Comparison of ENCODE assay signal across 24 cellular contexts in genomic region chr11:76738618-76739220, GRCh38. TPM values are rescaled to one million over a fixed set of nuclear protein-coding genes. Genes with fewer than 3 reads are reported as not detected.
"Had no signal": no experiment of that assay in that cellular context is flagged by ENCODE, and none has a peak within 500 bp of the region (broad histone marks: within the 10 kb centered on the region; RNA-seq: fewer than 3 reads in every experiment).

No MANE protein-coding gene starts in this region.

- H3K4me1 ChIP-seq: adrenal gland, breast epithelium, colonic mucosa, prostate gland, uterus had no signal

- FAIRE-seq: astrocyte, kidney had no signal

- H3K27ac ChIP-seq: breast epithelium, colonic mucosa, left lung, neutrophil, ovary, prostate gland, uterus had no signal

- DNase-seq: activated B cell treated with CpG ODN at 0.5 μM for 24 hours; activated CD4-positive, alpha-beta T cell treated with anti-CD3 and anti-CD28 coated beads for 36 hours; activated CD4-positive, alpha-beta T cell treated with anti-CD3 and anti-CD28 coated beads, Interleukin-2, amount 50 U/mL, for 4 hours; activated CD8-positive, alpha-beta memory T cell treated with anti-CD3 and anti-CD28 coated beads for 24 hours; activated CD8-positive, alpha-beta memory T cell treated with anti-CD3 and anti-CD28 coated beads, Interleukin-2, amount 50 U/mL, for 4 hours; activated naive CD4-positive, alpha-beta T cell; activated T-cell treated with anti-CD3 and anti-CD28 coated beads, Interleukin-2, amount 50 U/mL, for 24 hours; adrenal gland; colonic mucosa; kidney; left lung; mammary epithelial cell; midbrain; stimulated activated CD4-positive, alpha-beta T cell treated with anti-CD3 and anti-CD28 coated beads, Interleukin-12 subunit alpha, Interleukin-12 subunit beta, amount 100 ng/mL, for 4 hours; stimulated activated CD4-positive, alpha-beta T cell treated with anti-CD3 and anti-CD28 coated beads, Interleukin-4, amount 100 ng/mL, for 4 hours; stimulated activated naive CD8-positive, alpha-beta T cell treated with anti-CD3 and anti-CD28 coated beads, Interleukin-15, Interleukin-2, amounts not matched to agents 100 U/mL and 50 U/mL, for 24 hours; T1000 had no signal

- ATAC-seq: activated CD4-positive, alpha-beta T cell treated with anti-CD3 and anti-CD28 coated beads for 36 hours; left lung; stimulated activated naive CD8-positive, alpha-beta T cell treated with anti-CD3 and anti-CD28 coated beads, Interleukin-15, Interleukin-2, amounts not matched to agents 100 U/mL and 50 U/mL, for 24 hours had no signal

- H3K4me3 ChIP-seq: adrenal gland, breast epithelium, colonic mucosa, left lung, ovary, prostate gland, tibial nerve, uterus had no signal

- H3K9me3 ChIP-seq: adrenal gland, breast epithelium, colonic mucosa, left lung, neutrophil, ovary, prostate gland, tibial nerve, uterus had no signal

RNA-seq across cellular contexts. Expression of gene TSKU, which starts 44.4 kb away (rescaled TPM):
- total RNA-seq: activated B cell treated with CpG ODN at 0.5 μM for 24 hours had no signal
